7 cellular contexts compared by ENCODE assay signal in the genomic region with DNA sequence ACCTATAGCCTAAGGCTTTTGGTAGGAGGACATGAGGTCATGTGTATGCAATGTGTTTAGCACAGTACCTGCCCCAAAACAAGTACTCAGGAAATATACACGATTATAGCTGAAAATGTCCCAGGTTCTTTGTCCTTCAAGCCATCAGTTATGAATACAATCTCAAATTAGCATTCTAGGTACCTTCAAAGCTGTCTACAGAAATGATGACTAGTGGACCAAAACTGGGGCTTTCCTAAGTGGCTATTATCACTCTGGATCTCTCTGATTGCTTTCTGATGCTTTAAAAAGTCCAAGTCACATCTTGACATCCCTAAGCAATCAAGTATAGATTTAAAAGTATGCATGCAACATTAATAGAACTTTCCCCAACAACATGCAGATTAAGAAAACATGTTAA.
"Had no signal": no experiment of that assay in that cellular context is flagged by ENCODE, and none has a peak within 500 bp of the region (broad histone marks: within the 10 kb centered on the region; RNA-seq: fewer than 3 reads in every experiment).

No MANE protein-coding gene starts in this region.

- FAIRE-seq: G401.6, GM12891, GM12892, GM18507, GM19239 had no signal

- DNase-seq: GDM1, GF-D8 had no signal
